In the genomic region with DNA sequence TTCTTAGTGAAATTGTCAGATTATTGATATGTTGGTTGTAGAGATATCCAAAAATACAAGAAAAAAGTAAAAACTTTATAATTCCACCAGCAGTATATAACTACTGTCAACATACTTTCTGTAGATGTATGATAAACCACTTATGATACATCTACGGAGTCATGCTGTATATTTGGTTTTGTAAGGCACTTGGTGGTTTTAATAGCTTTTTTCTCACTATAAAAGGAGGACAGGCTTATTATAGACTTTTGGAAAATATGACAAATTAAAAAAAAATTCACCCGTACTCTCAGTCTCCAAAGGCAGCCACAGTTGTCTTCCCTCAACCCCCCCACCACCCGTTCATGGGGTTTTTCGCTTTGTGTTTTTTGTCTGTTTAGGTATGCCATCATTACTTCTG, we compare ENCODE assay signal across 13 cellular contexts. TPM values are rescaled to one million over a fixed set of nuclear protein-coding genes. Genes with fewer than 3 reads are reported as not detected.
DNase-seq lines count a peak whose midpoint lies in the region; ATAC-seq, FAIRE-seq and TF ChIP-seq lines count a peak whose summit lies in the region.
"Had no signal": no experiment of that assay in that cellular context is flagged by ENCODE, and none has a peak within 500 bp of the region (broad histone marks: within the 10 kb centered on the region; RNA-seq: fewer than 3 reads in every experiment).

No MANE protein-coding gene starts in this region.

- H3K4me1 ChIP-seq in BLaER1 (peaks cover 96% of the 10 kb centered on the region), OCI-LY7 (ENCODE audit: insufficient read depth, low read length, poor library complexity, severe bottlenecking) (peaks cover 84% of the 10 kb centered on the region), pancreas (peaks cover 28 to 43% (median 37%) of the 10 kb centered on the region in 3 donors)

- H3K4me2 ChIP-seq in BLaER1 (peak overlapping the region; percentile 100), OCI-LY7 (ENCODE audit: low read length) (0 out of 2 replicates have a peak overlapping the region, but pooled peaks have one; percentile 93)

- intact Hi-C loops in OCI-LY7 (cut with micrococcal nuclease; ENCODE audit: unreplicated experiment) = no loop called here
- intact Hi-C loops in pancreas (cut with DNase I) = loop anchor here in 1 of 3 donors (10.0 kb wide), 1 partner anchor 49 kb away; no protein-coding TSS in a partner anchor

- H3K4me1 Mint-ChIP-seq in central memory CD8-positive, alpha-beta T cell = peaks cover 46% of the 10 kb centered on the region

- ATAC-seq in central memory CD8-positive, alpha-beta T cell (replicated peaks; ENCODE audit: extremely low read depth, poor library complexity, severe bottlenecking) = no peak
- ATAC-seq in pancreas (no peak), HG02970 (IDR thresholded peaks at IDR 0.05; ENCODE audit: low FRiP score, unreplicated experiment) (no peak)

- H4K20me1 ChIP-seq in BLaER1 = peaks cover 91% of the 10 kb centered on the region
- H4K20me1 ChIP-seq in OCI-LY7 (ENCODE audit: insufficient read depth, low read length) = 0 out of 2 replicates have a peak, but pooled peaks cover 4% of the 10 kb centered on the region

- TSS peak; percentile 10 for BruUV-seq in OCI-LY7 (replicated peaks; lab: Mats Ljungman, UMichigan)

- H3K36me3 ChIP-seq in BLaER1 (no peaks in the 10 kb centered on the region), OCI-LY7 (ENCODE audit: insufficient read depth, low read length) (no peaks in the 10 kb centered on the region), pancreas (no peaks in the 10 kb centered on the region)

- POLR2A ChIA-PET in OCI-LY7 (lab: Charles Lee) = interaction anchor here (0.9 to 1.1 kb wide), 2 partner anchors 89 to 90 kb away, joined by 3 to 4 read pairs; no protein-coding TSS in a partner anchor

- H3K27ac ChIP-seq in BLaER1 = peak overlapping the region; percentile 86; the same call in 1 of the 2 replicates
- H3K27ac ChIP-seq in OCI-LY7 (ENCODE audit: low read depth, low read length, poor library complexity, severe bottlenecking) = no peak overlapping the region
- peak overlapping the region; percentile 94 to 98 (median 96) for H3K27ac ChIP-seq in pancreas
- H3K27ac ChIP-seq: KMS-11 had no signal

- DNase-seq in OCI-LY7 (ENCODE audit: low spot score) (no peak), pancreas (no peak), foreskin fibroblast (no peak), mesenteric fat pad (ENCODE audit: low spot score) (no peak), NK-92 (lab: John Stamatoyannopoulos, UW; ENCODE audit: unreplicated experiment) (no peak)
- DNase-seq in central memory CD8-positive, alpha-beta T cell (ENCODE audit: low spot score in 2 of 2) = no peak
- DNase-seq: hippocampal formation, NCI-H524 treated with DMSO at 0.1 percent for 48 hours had no signal

- no peaks in the 10 kb centered on the region for H3K9me3 ChIP-seq in BLaER1
- H3K9me3 ChIP-seq in OCI-LY7 (ENCODE audit: low read length) = no peaks in the 10 kb centered on the region
- no peaks in the 10 kb centered on the region for H3K9me3 ChIP-seq in pancreas

- H3K27me3 ChIP-seq in BLaER1 = peaks cover 16% of the 10 kb centered on the region
- no peaks in the 10 kb centered on the region for H3K27me3 ChIP-seq in pancreas

- no peak for TF ChIP-seq CTCF in OCI-LY7 (conservative IDR thresholded peaks at IDR 0.05; ENCODE audit: low read length)
- TF ChIP-seq CTCF in pancreas (IDR thresholded peaks at IDR 0.05) = no peak
- no peak for TF ChIP-seq CTCF in foreskin fibroblast (IDR thresholded peaks at IDR 0.05; ENCODE audit: low read depth, low read length)

- no peak for FAIRE-seq in pancreas (lab: Jason Lieb, UNC)
- FAIRE-seq: colon, TTC549 had no signal

- no peaks in the 10 kb centered on the region for H3K27me3 Mint-ChIP-seq in central memory CD8-positive, alpha-beta T cell

- H3K27ac Mint-ChIP-seq in central memory CD8-positive, alpha-beta T cell (ENCODE audit: low read depth) = peak overlapping the region; percentile 99

- H3K4me3 ChIP-seq in BLaER1 (no peak overlapping the region; the same call in 1 of the 2 replicates), OCI-LY7 (ENCODE audit: low read depth, low read length, poor library complexity, severe bottlenecking) (no peak overlapping the region), pancreas (no peak overlapping the region), foreskin fibroblast (ENCODE audit: low read depth in 1 of 2, low read length in 2 of 2) (no peak overlapping the region)

- 89 to 95% methylated on average over 4 of the region's 4 CpGs for WGBS in pancreas, 2 donors

- CTCF ChIA-PET in OCI-LY7 (lab: Charles Lee; ENCODE audit: unreplicated experiment) = no interaction called here

- peaks cover 57% of the 10 kb centered on the region; the same call in 1 of the 2 replicates for H3K79me2 ChIP-seq in OCI-LY7 (ENCODE audit: insufficient read depth, low read depth, low read length)

- H3K36me3 Mint-ChIP-seq in central memory CD8-positive, alpha-beta T cell (ENCODE audit: insufficient read depth) = peaks cover 12% of the 10 kb centered on the region

- peak overlapping the region; percentile 90 for H3K4me3 Mint-ChIP-seq in central memory CD8-positive, alpha-beta T cell

- no peaks in the 10 kb centered on the region for H3K9me3 Mint-ChIP-seq in central memory CD8-positive, alpha-beta T cell

- H3K9ac ChIP-seq in BLaER1 = peak overlapping the region; percentile 85; the same call in 1 of the 2 replicates
- H3K9ac ChIP-seq: KMS-11 had no signal

- H2AFZ ChIP-seq in OCI-LY7 (ENCODE audit: low read length) = no peak overlapping the region

- no peaks in the 10 kb centered on the region for H3K9me2 ChIP-seq in OCI-LY7 (ENCODE audit: insufficient read depth, low read length)

RNA-seq across cellular contexts. Expression of a gene that starts 14.8 kb away (rescaled TPM):
- total RNA-seq in OCI-LY7 (2014; rRNA removed; shearing (Covaris generic)) = 17.1 and 20.1 TPM in 2 replicates
- 49.4 and 54.3 TPM in 2 replicates for total RNA-seq in OCI-LY7 (2022)
- 10 to 100 TPM; 12.1 to 21.6 (median 13.5) TPM for total RNA-seq in pancreas
- 10 to 100 TPM; 21.1 to 23.9 TPM for polyA plus RNA-seq in pancreas
- 21.2 TPM for total RNA-seq in mesenteric fat pad
